ENCODE assay signal across 9 cellular contexts in the genomic region with DNA sequence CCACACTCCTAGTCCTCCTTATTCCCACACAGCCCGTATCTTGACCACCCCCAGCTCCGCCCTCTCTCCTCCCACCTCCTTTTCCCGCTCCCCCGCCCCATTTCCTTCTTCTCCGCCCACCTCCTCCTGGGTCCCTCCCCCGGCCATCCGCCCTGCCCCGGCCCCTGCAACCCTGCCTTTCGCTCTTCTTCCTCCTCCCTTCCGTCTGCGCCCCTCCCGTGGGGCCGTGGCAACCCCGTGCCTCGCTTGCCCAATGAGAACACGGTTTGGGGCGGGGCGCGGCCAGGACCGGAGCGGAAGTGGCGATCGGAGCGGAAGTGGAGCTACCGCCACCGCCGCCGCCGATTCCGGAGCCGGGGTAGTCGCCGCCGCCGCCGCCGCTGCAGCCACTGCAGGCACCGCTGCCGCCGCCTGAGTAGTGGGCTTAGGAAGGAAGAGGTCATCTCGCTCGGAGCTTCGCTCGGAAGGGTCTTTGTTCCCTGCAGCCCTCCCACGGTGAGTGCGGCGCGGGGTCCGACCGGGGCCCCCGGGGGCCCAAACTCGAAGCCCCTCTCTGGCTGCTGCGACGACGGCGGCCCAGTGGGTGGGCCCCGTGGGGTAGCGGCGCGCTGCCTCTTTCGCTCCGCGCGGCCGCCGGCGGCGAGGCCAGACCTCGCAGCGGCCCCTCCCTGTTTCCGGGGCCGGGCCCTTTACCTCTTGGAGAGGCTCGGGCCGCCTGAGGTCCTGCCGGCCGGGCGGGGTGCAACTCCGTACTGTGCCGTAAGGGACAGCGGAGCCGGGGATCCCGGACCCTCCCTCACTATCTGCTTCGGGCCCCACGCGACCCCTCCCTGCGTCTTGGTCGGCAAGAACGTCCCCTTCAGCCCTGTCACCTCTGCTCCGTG. TPM values are rescaled to one million over a fixed set of nuclear protein-coding genes. Genes with fewer than 3 reads are reported as not detected.
A peak's percentile ranks its signal among the peaks of the same experiment; 100 is the strongest.
DNase-seq lines count a peak whose midpoint lies in the region; ATAC-seq, FAIRE-seq and TF ChIP-seq lines count a peak whose summit lies in the region.
"Had no signal": no experiment of that assay in that cellular context is flagged by ENCODE, and none has a peak within 500 bp of the region (broad histone marks: within the 10 kb centered on the region; RNA-seq: fewer than 3 reads in every experiment).

A gene (plus strand): TSS at position 314 of the 884 bp plus-strand sequence. CDS start 15,829 bp downstream, outside the sequence.

- peaks cover 10 to 18% of the 10 kb centered on the region in 2 donors for H3K4me1 ChIP-seq in kidney (ENCODE audit: control insufficient read depth in 1 of 2, insufficient read depth in 1 of 2, low read depth in 1 of 2, low read length in 2 of 2)

- no peaks in the 10 kb centered on the region for H3K9me3 ChIP-seq in kidney (ENCODE audit: control insufficient read depth in 1 of 2, low read length in 2 of 2)

- no peaks in the 10 kb centered on the region for H3K36me3 ChIP-seq in kidney (ENCODE audit: control insufficient read depth in 1 of 2, insufficient read depth in 2 of 2, low read length in 2 of 2)

- H3K9ac ChIP-seq in kidney (ENCODE audit: low read length in 2 of 2) = peak within 1 kb of the TSS; percentile 71 to 85

- peak; percentile 99 for DNase-seq in AG20443 (ENCODE audit: low spot score)
- DNase-seq in NCI-H460 (ENCODE audit: extremely low read depth, low read depth) = peak; percentile 97
- DNase-seq in activated CD4-positive, CD25-positive, alpha-beta regulatory T cell treated with anti-CD3 and anti-CD28 coated beads, Interleukin-2, amount 50 U/mL, for 72 hours = peak; percentile 98
- peak; percentile 89 to 92 for DNase-seq in cerebellar nuclear complex (lab: John Stamatoyannopoulos, UW)
- peak; percentile 100 for DNase-seq in kidney
- DNase-seq in stimulated activated CD4-positive, alpha-beta T cell treated with anti-CD3 and anti-CD28 coated beads, Interleukin-15, amount 100 ng/mL, for 24 hours = peak; percentile 99

- peak within 1 kb of the TSS; percentile 83 to 91 for H3K4me3 ChIP-seq in kidney (ENCODE audit: low read length in 2 of 2)

- peak within 1 kb of the TSS; percentile 90 to 94 for H3K27ac ChIP-seq in kidney (ENCODE audit: low read depth in 2 of 2, low read length in 2 of 2)

- peak; percentile 3 for FAIRE-seq in kidney (lab: Jason Lieb, UNC)
- FAIRE-seq: islet of Langerhans had no signal

- TF ChIP-seq CTCF in kidney (IDR thresholded peaks at IDR 0.05; ENCODE audit: borderline replicate concordance, extremely low read depth, insufficient read depth) = no peak

- ATAC-seq in GM19035 (IDR thresholded peaks at IDR 0.05; ENCODE audit: unreplicated experiment) = peak; percentile 90
- ATAC-seq in HG03354 (IDR thresholded peaks at IDR 0.05; ENCODE audit: poor library complexity, severe bottlenecking, unreplicated experiment) = peak; percentile 93

- intact Hi-C loops in kidney (cut with DNase I) = no loop called here

RNA-seq across cellular contexts. Expression of the gene that starts here (rescaled TPM):
- total RNA-seq in NCI-H460 (2014; rRNA removed; shearing (Covaris generic)) = 86.9 and 113 TPM in 2 replicates
- 56.3 and 75.9 TPM in 2 replicates for polyA plus RNA-seq in NCI-H460 (2014; cell fraction: nucleus; rRNA removed)
- total RNA-seq in kidney = 216 TPM
- polyA plus RNA-seq in kidney (ENCODE audit: insufficient read depth, low read depth, low replicate concordance) = 156 TPM

Comparison
In these comparisons a context has a peak if more than half of its experiments do, and no peak if none do; other contexts are left out.
1. Peak in every context shown above with its lines: DNase-seq, ATAC-seq, H3K4me3 ChIP-seq and H3K27ac ChIP-seq.